ENCODE assay signal across 24 cellular contexts in the genomic region with DNA sequence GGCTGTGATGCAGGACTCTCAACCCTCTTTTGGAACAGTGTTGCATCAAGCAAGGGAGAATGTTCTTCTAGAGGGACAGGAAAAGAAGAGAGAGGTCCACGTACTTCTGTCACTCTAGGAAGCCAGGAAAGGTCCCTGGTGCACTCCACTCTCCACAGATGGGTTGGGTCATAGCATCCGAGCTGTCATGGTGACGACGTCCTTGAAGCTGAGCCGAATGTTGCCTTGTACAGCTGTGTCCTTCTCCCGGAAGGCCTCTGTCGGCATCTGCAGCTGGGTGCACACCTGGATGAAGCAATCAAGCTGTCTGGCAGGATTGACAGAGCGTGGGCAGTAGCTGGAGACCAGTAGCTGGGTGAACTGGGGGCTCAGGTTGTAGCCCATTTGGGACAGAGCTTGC. TPM values are rescaled to one million over a fixed set of nuclear protein-coding genes. Genes with fewer than 3 reads are reported as not detected.
DNase-seq lines count a peak whose midpoint lies in the region; ATAC-seq and TF ChIP-seq lines count a peak whose summit lies in the region.
"Had no signal": no experiment of that assay in that cellular context is flagged by ENCODE, and none has a peak within 500 bp of the region (broad histone marks: within the 10 kb centered on the region; RNA-seq: fewer than 3 reads in every experiment).

No MANE protein-coding gene starts in this region.

- ATAC-seq in heart right ventricle: peak; percentile 17 to 66 (median 28)
- no peak for ATAC-seq in naive thymus-derived CD8-positive, alpha-beta T cell
- no peak for ATAC-seq in HG02938 (IDR thresholded peaks at IDR 0.05; ENCODE audit: unreplicated experiment)
- ATAC-seq: PC-3 had no signal

- H3K4me3 ChIP-seq in heart right ventricle: no peak overlapping the region
- H3K4me3 ChIP-seq in right atrium auricular region: no peak overlapping the region
- H3K4me3 ChIP-seq: A549, GM23248, SK-N-MC had no signal

- peak overlapping the region in 2 of 3 donors; percentile 35 to 59 for H3K27ac Mint-ChIP-seq in IgD-negative memory B cell
- peak overlapping the region in 7 of 10 donors; percentile 17 to 73 (median 59) for H3K27ac Mint-ChIP-seq in naive thymus-derived CD8-positive, alpha-beta T cell
- H3K27ac Mint-ChIP-seq: B cell, H9, HFFc6 had no signal

- TF ChIP-seq CTCF in heart right ventricle (IDR thresholded peaks at IDR 0.05) (no peak), right atrium auricular region (IDR thresholded peaks at IDR 0.05) (no peak)

- peaks cover 23 to 25% (median 24%) of the 10 kb centered on the region in 3 donors for H3K4me1 Mint-ChIP-seq in IgD-negative memory B cell
- H3K4me1 Mint-ChIP-seq in naive thymus-derived CD8-positive, alpha-beta T cell: peaks cover 20 to 60% (median 51%) of the 10 kb centered on the region in 4 donors

- H3K27ac ChIP-seq in heart right ventricle: no peak overlapping the region
- H3K27ac ChIP-seq in right atrium auricular region: no peak overlapping the region
- H3K27ac ChIP-seq: A549, GM23248, SK-N-MC had no signal

- H3K27me3 ChIP-seq in heart right ventricle (no peaks in the 10 kb centered on the region), right atrium auricular region (no peaks in the 10 kb centered on the region)

- no peak overlapping the region for H3K4me3 Mint-ChIP-seq in IgD-negative memory B cell
- H3K4me3 Mint-ChIP-seq in naive thymus-derived CD8-positive, alpha-beta T cell: no peak overlapping the region
- H3K4me3 Mint-ChIP-seq: B cell, CD14-positive monocyte, H9, HFFc6 had no signal

- POLR2A ChIA-PET in naive thymus-derived CD8-positive, alpha-beta T cell (lab: Charles Lee): interaction anchor here (0.8 to 10.8 kb wide), 5 partner anchors 13 to 146 kb away, joined by 3 to 117 read pairs (median 7); partner anchors contain the start of gene MDM4

- intact Hi-C loops in heart right ventricle (cut with DNase I): no loop called here

- no peaks in the 10 kb centered on the region for H3K27me3 Mint-ChIP-seq in IgD-negative memory B cell
- H3K27me3 Mint-ChIP-seq in naive thymus-derived CD8-positive, alpha-beta T cell: no peaks in the 10 kb centered on the region
- H3K27me3 Mint-ChIP-seq: B cell had no signal

- WGBS in heart right ventricle, 2 donors: 76 to 85% methylated on average over 8 of the region's 8 CpGs

- DNase-seq in heart right ventricle (no peak), right atrium auricular region (ENCODE audit: low spot score) (no peak), iPS-NIHi11 (ENCODE audit: low spot score) (no peak)
- DNase-seq in naive thymus-derived CD8-positive, alpha-beta T cell: no peak
- no peak for DNase-seq in activated CD4-positive, alpha-beta T cell treated with anti-CD3 and anti-CD28 coated beads for 4 hours
- DNase-seq: DMS79, GM23248, H9, HFFc6, KBM-7, MM.1S, NCI-H1048, NCI-H1417 treated with DMSO at 0.1 percent for 48 hours, NCI-H187, NCI-H446 treated with DMSO at 0.1 percent for 48 hours, NCI-H526 treated with DMSO at 0.1 percent for 48 hours, PC-3, SHP77 treated with DMSO at 0.1 percent for 48 hours had no signal

- H3K36me3 ChIP-seq in heart right ventricle: peaks cover 0 to 100% (median 61%) of the 10 kb centered on the region in 9 donors
- H3K36me3 ChIP-seq in right atrium auricular region: peaks cover 76% of the 10 kb centered on the region

- H3K9me3 Mint-ChIP-seq in IgD-negative memory B cell: peaks cover 0 to 4% (median 3%) of the 10 kb centered on the region in 3 donors
- peaks cover 0 to 9% (median 3%) of the 10 kb centered on the region in 9 donors for H3K9me3 Mint-ChIP-seq in naive thymus-derived CD8-positive, alpha-beta T cell

- H3K36me3 Mint-ChIP-seq in IgD-negative memory B cell: peaks cover 2% of the 10 kb centered on the region
- peaks cover 13 to 88% (median 36%) of the 10 kb centered on the region in 3 donors for H3K36me3 Mint-ChIP-seq in naive thymus-derived CD8-positive, alpha-beta T cell

- H3K9me3 ChIP-seq in heart right ventricle (peaks cover 0 to 5% (median 0%) of the 10 kb centered on the region in 11 donors), right atrium auricular region (no peaks in the 10 kb centered on the region)

- H3K4me1 ChIP-seq in heart right ventricle (no peaks in the 10 kb centered on the region), right atrium auricular region (no peaks in the 10 kb centered on the region)

RNA-seq across cellular contexts. Expression of gene MDM4, which starts 12.5 kb away (rescaled TPM):
- total RNA-seq in heart right ventricle: 10 to 100 TPM; 30.7 to 43.7 (median 40.5) TPM
- polyA plus RNA-seq in heart right ventricle: 10 to 100 TPM in 1 of 2 donors, 1 to 10 TPM in 1; 3.7 to 17.6 TPM
- 10 to 100 TPM; 18.1 to 18.3 TPM for total RNA-seq in right atrium auricular region
- 23.9 TPM for polyA plus RNA-seq in IgD-negative memory B cell
- total RNA-seq in naive thymus-derived CD8-positive, alpha-beta T cell: 100 to 1,000 TPM; 243 to 272 TPM
- polyA plus RNA-seq in naive thymus-derived CD8-positive, alpha-beta T cell: 10 to 100 TPM; 10.0 to 23.1 (median 10.7) TPM

RNA-seq across cellular contexts. Expression of gene PIK3C2B, which starts 34.1 kb away (rescaled TPM):
- total RNA-seq in heart right ventricle (10 to 100 TPM; 16.4 to 31.9 (median 23.0) TPM), right atrium auricular region (10 to 100 TPM; 13.1 to 19.4 TPM)
- polyA plus RNA-seq in heart right ventricle (10 to 100 TPM in 1 of 2 donors, 1 to 10 TPM in 1; 4.4 to 16.6 TPM), IgD-negative memory B cell (8.1 TPM)
- 10 to 100 TPM; 39.5 to 40.1 TPM for total RNA-seq in naive thymus-derived CD8-positive, alpha-beta T cell
- 1 to 10 TPM; 1.3 to 2.6 (median 1.8) TPM for polyA plus RNA-seq in naive thymus-derived CD8-positive, alpha-beta T cell

Comparison
In these comparisons a context has a peak if more than half of its experiments do, and no peak if none do; other contexts are left out.
1. ATAC-seq: peak in heart right ventricle (8 of 8); none in naive thymus-derived CD8-positive, alpha-beta T cell (0 of 2) and HG02938 (single experiment).
2. RNA of gene MDM4, which starts 12.5 kb away (total RNA-seq): 243 to 272 TPM in naive thymus-derived CD8-positive, alpha-beta T cell; 30.7 to 43.7 TPM in heart right ventricle and 18.1 to 18.3 TPM in right atrium auricular region; every median in the first group is over 4 times any median in the second.